ENCODE assay signal across 7 cellular contexts in the genomic region with DNA sequence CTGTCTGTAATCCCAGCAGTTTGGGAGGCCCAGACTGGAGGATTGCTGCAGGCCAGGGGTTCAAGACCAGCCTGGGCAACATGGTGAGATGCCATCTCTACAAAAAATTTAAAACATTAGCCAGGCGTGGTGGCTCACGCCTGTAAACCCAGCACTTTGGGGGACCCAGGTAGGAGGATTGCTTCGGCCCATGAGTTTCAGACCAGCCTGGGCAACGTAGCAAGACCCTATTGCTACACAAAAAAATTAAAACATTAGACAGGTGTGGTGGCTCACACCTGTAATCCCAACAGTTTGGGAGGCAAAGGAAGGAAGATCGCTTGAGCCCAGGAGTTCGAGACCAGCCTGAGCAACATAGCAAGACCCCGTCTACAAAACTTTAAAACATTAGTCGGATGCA. TPM values are rescaled to one million over a fixed set of nuclear protein-coding genes. Genes with fewer than 3 reads are reported as not detected.
A peak's percentile ranks its signal among the peaks of the same experiment; 100 is the strongest.
DNase-seq lines count a peak whose midpoint lies in the region; ATAC-seq and TF ChIP-seq lines count a peak whose summit lies in the region.

No MANE protein-coding gene starts in this region.

- peak overlapping the region; percentile 83; the same call in 1 of the 2 replicates for H3K4ac ChIP-seq in IMR-90 (ENCODE audit: low read depth, low read length)

- H4K5ac ChIP-seq in IMR-90 (ENCODE audit: low read depth, low read length), result no peak overlapping the region

- intact Hi-C loops in IMR-90 (cut with micrococcal nuclease), result loop anchor here (2.0 to 10.0 kb wide), 3 partner anchors 15 to 845 kb away; no protein-coding TSS in a partner anchor

- H3K27me3 ChIP-seq in IMR-90 (ENCODE audit: control insufficient read depth, insufficient read depth, low read length) (no peaks in the 10 kb centered on the region), adipocyte (replicated peaks; ENCODE audit: control insufficient read depth, insufficient read depth, low read length) (no peaks in the 10 kb centered on the region), kidney epithelial cell (ENCODE audit: control insufficient read depth, insufficient read depth, low read length) (no peaks in the 10 kb centered on the region), subcutaneous abdominal adipose tissue (ENCODE audit: control insufficient read depth in 5 of 5, insufficient read depth in 4 of 5, low read length in 5 of 5) (no peaks in the 10 kb centered on the region)

- dilution Hi-C loops in IMR-90 (cut with HindIII; ENCODE audit: low sequenced_read_pairs, unreplicated experiment), result no loop called here

- peak overlapping the region; percentile 68 for H3K4me3 ChIP-seq in IMR-90 (ENCODE audit: insufficient read depth, low read depth, low read length)
- H3K4me3 ChIP-seq in adipocyte (ENCODE audit: low read length), result peak overlapping the region; percentile 90
- peak overlapping the region; percentile 86 for H3K4me3 ChIP-seq in kidney epithelial cell (ENCODE audit: low read depth, low read length)
- H3K4me3 ChIP-seq in subcutaneous abdominal adipose tissue (ENCODE audit: low read depth in 1 of 5, low read length in 5 of 5), result peak overlapping the region; percentile 61 to 89 (median 79)

- peaks cover 20% of the 10 kb centered on the region; the same call in 1 of the 2 replicates for H4K20me1 ChIP-seq in IMR-90 (ENCODE audit: insufficient read depth, low read length)

- 0 out of 4 replicates have a peak overlapping the region, but pooled peaks of 1 of the 2 experiments have one; percentile 54 for H4K8ac ChIP-seq in IMR-90 (ENCODE audit: low read depth in 2 of 2, low read length in 2 of 2)

- H3K4me1 ChIP-seq in IMR-90 (ENCODE audit: control insufficient read depth, insufficient read depth, low read length) (peaks cover 12% of the 10 kb centered on the region), adipocyte (ENCODE audit: control insufficient read depth, insufficient read depth, low read length) (peaks cover 30% of the 10 kb centered on the region), subcutaneous abdominal adipose tissue (ENCODE audit: control insufficient read depth in 5 of 5, insufficient read depth in 5 of 5, low read length in 5 of 5) (peaks cover 6 to 41% (median 31%) of the 10 kb centered on the region in 5 donors)

- no peak overlapping the region for H2AK9ac ChIP-seq in IMR-90 (replicated peaks; ENCODE audit: low read depth, low read length, poor library complexity)

- H2BK120ac ChIP-seq in IMR-90 (ENCODE audit: low read depth, low read length), result no peak overlapping the region

- H3K36me3 ChIP-seq in IMR-90 (ENCODE audit: control insufficient read depth, insufficient read depth, low read length), result peaks cover 5% of the 10 kb centered on the region
- H3K36me3 ChIP-seq in adipocyte (ENCODE audit: control insufficient read depth, insufficient read depth, low read length, severe bottlenecking), result peaks cover 7% of the 10 kb centered on the region
- H3K36me3 ChIP-seq in kidney epithelial cell (ENCODE audit: control insufficient read depth, insufficient read depth, low read length), result no peaks in the 10 kb centered on the region
- H3K36me3 ChIP-seq in subcutaneous abdominal adipose tissue (ENCODE audit: control insufficient read depth in 5 of 5, insufficient read depth in 5 of 5, low read length in 5 of 5), result peaks cover 0 to 7% (median 5%) of the 10 kb centered on the region in 5 donors

- H4K91ac ChIP-seq in IMR-90 (ENCODE audit: insufficient read depth, low read depth, low read length), result no peak overlapping the region; the same call in 1 of the 2 replicates

- TF ChIP-seq CTCF in IMR-90 (conservative IDR thresholded peaks at IDR 0.05; ENCODE audit: low read depth, low read length), result no peak
- TF ChIP-seq CTCF in kidney epithelial cell (IDR thresholded peaks at IDR 0.05; ENCODE audit: insufficient read depth, low read length, poor library complexity, severe bottlenecking), result no peak

- H3K79me1 ChIP-seq in IMR-90 (ENCODE audit: low read depth in 1 of 2, low read length in 2 of 2), result peaks cover 5 to 31% of the 10 kb centered on the region in 2 experiments; a peak in 2 of 4 replicates

- H3K9me3 ChIP-seq in IMR-90 (ENCODE audit: control insufficient read depth, insufficient read depth, low read length) (no peaks in the 10 kb centered on the region), adipocyte (ENCODE audit: control insufficient read depth, low read length) (no peaks in the 10 kb centered on the region), subcutaneous abdominal adipose tissue (ENCODE audit: control insufficient read depth in 5 of 5, low read length in 5 of 5) (no peaks in the 10 kb centered on the region)

- TF ChIP-seq RAD21 in IMR-90 (IDR thresholded peaks at IDR 0.05; ENCODE audit: low read length), result no peak

- no peak for TF ChIP-seq POLR2A in IMR-90 (IDR thresholded peaks at IDR 0.05; ENCODE audit: low read depth, low read length)

- H3K9ac ChIP-seq in IMR-90 (ENCODE audit: low read depth, low read length) (peak overlapping the region; percentile 86), adipocyte (ENCODE audit: low read length) (peak overlapping the region; percentile 92), subcutaneous abdominal adipose tissue (ENCODE audit: low read length in 5 of 5) (peak overlapping the region in 4 of 5 donors; percentile 73 to 83 (median 80))

- H2BK20ac ChIP-seq in IMR-90 (ENCODE audit: low read depth, low read length), result no peak overlapping the region

- peaks cover 3% of the 10 kb centered on the region; the same call in 1 of the 2 replicates for H3K9me1 ChIP-seq in IMR-90 (ENCODE audit: insufficient read depth, low read length)

- POLR2A ChIA-PET in IMR-90 (lab: Charles Lee; ENCODE audit: unreplicated experiment), result no interaction called here

- in situ Hi-C loops in IMR-90 (cut with MboI; ENCODE audit: low sequenced_read_pairs), result no loop called here

- H3K4me2 ChIP-seq in IMR-90 (ENCODE audit: low read depth, low read length), result peak overlapping the region; percentile 90

- H3K27ac ChIP-seq in IMR-90 (ENCODE audit: insufficient read depth, low read length) (peak overlapping the region; percentile 50), subcutaneous abdominal adipose tissue (ENCODE audit: low read depth, low read length) (peak overlapping the region; percentile 84)

- no peak overlapping the region; the same call in 1 of the 2 replicates for H3K56ac ChIP-seq in IMR-90 (ENCODE audit: extremely low read depth, insufficient read depth, low read length)

- no CpG with 5 or more reads among the region's 8 CpGs for WGBS in IMR-90 (ENCODE audit: extremely low coverage in 2 of 2, insufficient read length in 1 of 2), 2 experiments

- CTCF ChIA-PET in IMR-90 (lab: Yijun Ruan, JAX), result no interaction called here

- no peak overlapping the region for H2AFZ ChIP-seq in IMR-90 (replicated peaks; ENCODE audit: low read length, poor library complexity)

- TSS peak; percentile 38 for BruUV-seq in IMR-90 (replicated peaks; lab: Mats Ljungman, UMichigan)

- peak overlapping the region; percentile 9 for H2BK5ac ChIP-seq in IMR-90 (ENCODE audit: low read depth, low read length, poor library complexity, severe bottlenecking)

- peak overlapping the region; percentile 42; the same call in 1 of the 2 replicates for H3K23ac ChIP-seq in IMR-90 (ENCODE audit: low read depth, low read length)

- no peak overlapping the region; the same call in 1 of the 2 replicates for H3K18ac ChIP-seq in IMR-90 (ENCODE audit: low read depth, low read length)

- H2BK15ac ChIP-seq in IMR-90 (ENCODE audit: low read depth, low read length), result no peak overlapping the region

- 0 out of 2 replicates have a peak overlapping the region, but pooled peaks have one; percentile 28 for H3K14ac ChIP-seq in IMR-90 (replicated peaks; ENCODE audit: low read depth, low read length)

- ATAC-seq in IMR-90 (ENCODE audit: low read depth), result no peak
- ATAC-seq in HG03175 (IDR thresholded peaks at IDR 0.05; ENCODE audit: unreplicated experiment), result no peak
- ATAC-seq in GM18502 (IDR thresholded peaks at IDR 0.05; ENCODE audit: poor library complexity, unreplicated experiment), result no peak
- no peak for ATAC-seq in GM21576 (IDR thresholded peaks at IDR 0.05; ENCODE audit: unreplicated experiment)

- DNase-seq in IMR-90 (no peak), adipocyte (ENCODE audit: low read depth) (no peak), kidney epithelial cell (ENCODE audit: low read depth) (no peak)

- 0 out of 2 replicates have a peak overlapping the region, but pooled peaks have one; percentile 33 for H2AK5ac ChIP-seq in IMR-90 (ENCODE audit: low read depth, low read length)

TF ChIP-seq in IMR-90, 13 proteins besides CTCF, POLR2A, EP300 and RAD21 (continues in another document):
- TF ChIP-seq MXI1 (IDR thresholded peaks at IDR 0.05; ENCODE audit: borderline replicate concordance, low read depth, low read length) (no peak), CEBPB (IDR thresholded peaks at IDR 0.05; ENCODE audit: low read depth, low read length) (no peak), RFX5 (IDR thresholded peaks at IDR 0.05; ENCODE audit: low read depth, low read length) (no peak), RCOR1 (IDR thresholded peaks at IDR 0.05; ENCODE audit: insufficient replicate concordance, low read length) (no peak), BHLHE40 (IDR thresholded peaks at IDR 0.05; ENCODE audit: low read depth, low read length) (no peak)
- TF ChIP-seq, protein P1, sequence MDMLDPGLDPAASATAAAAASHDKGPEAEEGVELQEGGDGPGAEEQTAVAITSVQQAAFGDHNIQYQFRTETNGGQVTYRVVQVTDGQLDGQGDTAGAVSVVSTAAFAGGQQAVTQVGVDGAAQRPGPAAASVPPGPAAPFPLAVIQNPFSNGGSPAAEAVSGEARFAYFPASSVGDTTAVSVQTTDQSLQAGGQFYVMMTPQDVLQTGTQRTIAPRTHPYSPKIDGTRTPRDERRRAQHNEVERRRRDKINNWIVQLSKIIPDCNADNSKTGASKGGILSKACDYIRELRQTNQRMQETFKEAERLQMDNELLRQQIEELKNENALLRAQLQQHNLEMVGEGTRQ (IDR thresholded peaks at IDR 0.05; ENCODE audit: low read depth, low read length), result no peak

RNA-seq across cellular contexts. Expression of a gene that starts 1.3 kb away (rescaled TPM):
- total RNA-seq in IMR-90 (2012; rRNA removed) (26.2 and 28.3 TPM in 2 replicates), kidney epithelial cell (31.2 and 41.9 TPM in 2 replicates)
- 38.0 and 42.7 TPM in 2 replicates for polyA plus RNA-seq in IMR-90 (2012; rRNA removed)
- polyA plus RNA-seq in IMR-90 (2012; cell fraction: cytosol; rRNA removed), result 28.3 and 35.0 TPM in 2 replicates
- 28.1 and 30.9 TPM in 2 replicates for polyA plus RNA-seq in IMR-90 (2012; cell fraction: nucleus; rRNA removed; ENCODE audit: low replicate concordance)

RNA-seq across cellular contexts. Expression of a gene that starts 1.3 kb away (rescaled TPM):
- total RNA-seq in IMR-90 (2012; rRNA removed) (13.1 and 13.6 TPM in 2 replicates), kidney epithelial cell (42.8 and 48.3 TPM in 2 replicates)
- polyA plus RNA-seq in IMR-90 (2012; rRNA removed), result 21.5 and 22.4 TPM in 2 replicates
- polyA plus RNA-seq in IMR-90 (2012; cell fraction: cytosol; rRNA removed), result 14.3 and 22.8 TPM in 2 replicates
- 6.0 and 10.4 TPM in 2 replicates for polyA plus RNA-seq in IMR-90 (2012; cell fraction: nucleus; rRNA removed; ENCODE audit: low replicate concordance)
